In the genomic region with DNA sequence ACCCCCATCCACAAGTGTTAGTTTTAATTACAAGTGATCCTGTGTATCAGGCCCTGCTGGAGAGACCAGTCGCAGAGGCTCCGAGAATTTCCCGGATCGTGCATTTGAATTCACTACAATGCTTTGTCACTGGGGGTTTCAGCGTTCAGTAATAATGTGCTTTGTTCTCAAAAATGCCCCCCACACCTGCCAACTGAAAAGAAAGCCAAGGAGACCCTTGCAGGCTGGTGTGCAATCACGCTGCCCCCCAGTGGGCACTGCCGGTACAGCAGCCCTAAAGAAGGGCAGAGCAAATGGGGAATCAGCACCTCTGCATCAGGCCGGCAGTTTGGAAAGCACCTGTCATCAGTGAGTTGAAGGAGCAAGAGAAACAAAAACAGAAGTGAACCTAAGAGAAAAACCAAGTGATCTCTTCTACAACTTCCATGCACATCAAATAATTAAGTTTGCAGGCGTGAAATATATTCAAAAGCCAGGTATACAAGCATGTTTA, we compare ENCODE assay signal across 8 cellular contexts.
A peak's percentile ranks its signal among the peaks of the same experiment; 100 is the strongest.
DNase-seq lines count a peak whose midpoint lies in the region; ATAC-seq, FAIRE-seq and TF ChIP-seq lines count a peak whose summit lies in the region.

No MANE protein-coding gene starts in this region.

- H3K79me2 ChIP-seq in HepG2 (ENCODE audit: insufficient read depth, low read length) = peaks cover 25% of the 10 kb centered on the region

- no peaks in the 10 kb centered on the region for H3K9me3 ChIP-seq in WERI-Rb-1 (ENCODE audit: severe bottlenecking)
- no peaks in the 10 kb centered on the region for H3K9me3 ChIP-seq in HepG2 (ENCODE audit: low read length)

- H3K4me1 ChIP-seq in HepG2 (ENCODE audit: insufficient read depth, low read length) = peaks cover 17% of the 10 kb centered on the region

- 55% methylated on average over 9 of the region's 9 CpGs for WGBS in HepG2 (ENCODE audit: low lambda C conversion rate)

- no peak overlapping the region for H3K4me3 ChIP-seq in WERI-Rb-1 (ENCODE audit: low read depth, low read length)
- H3K4me3 ChIP-seq in HepG2 (replicated peaks in 1 of 3; ENCODE audit: insufficient read depth in 1 of 3, low read depth in 2 of 3, low read length in 3 of 3) = no peak overlapping the region

- no peak for FAIRE-seq in HepG2 (lab: Jason Lieb, UNC)

- intact Hi-C loops in HepG2 (cut with micrococcal nuclease; ENCODE audit: unreplicated experiment) = loop anchor here (10.0 kb wide), 1 partner anchor 113 kb away; no protein-coding TSS in a partner anchor

- H3K27ac ChIP-seq in WERI-Rb-1 (no peak overlapping the region), HepG2 (ENCODE audit: extremely low read length, insufficient read depth, low read length) (no peak overlapping the region)

- H3K9ac ChIP-seq in HepG2 (ENCODE audit: insufficient read depth, low read depth, low read length) = no peak overlapping the region

- no peak overlapping the region for H3K4me2 ChIP-seq in HepG2 (ENCODE audit: low read depth, low read length)

- TF ChIP-seq POLR2A in HepG2 (IDR thresholded peaks at IDR 0.05; ENCODE audit: insufficient read depth in 1 of 2, low read depth in 2 of 2, low read length in 2 of 2) = no peak

- POLR2A ChIA-PET in HepG2 (lab: Yijun Ruan, JAX) = no interaction called here

- CTCF ChIA-PET in HepG2 (lab: Yijun Ruan, JAX; ENCODE audit: low intra/inter-chr PET ratio, low total read pairs) = interaction anchor here (1.6 kb wide), 1 partner anchor 556 kb away, joined by 3 read pairs; no protein-coding TSS in a partner anchor

- BruUV-seq in HepG2 (replicated peaks; lab: Mats Ljungman, UMichigan) = no TSS peak

- H4K20me1 ChIP-seq in HepG2 (ENCODE audit: insufficient read depth, low read length) = peaks cover 12% of the 10 kb centered on the region; the same call in 1 of the 2 replicates

- DNase-seq in activated gamma-delta T cell treated with Interleukin-2 at 50 U/mL for 16 hours (peak; percentile 58), activated gamma-delta T cell (lab: John Stamatoyannopoulos, UW) (no peak), NCI-H1105 (lab: John Stamatoyannopoulos, UW) (peak; percentile 32), WERI-Rb-1 (peak; percentile 45), HepG2 (ENCODE audit: low spot score) (peak; percentile 16)
- peak; percentile 40 for DNase-seq in central memory CD4-positive, alpha-beta T cell
- DNase-seq in stimulated activated CD4-positive, alpha-beta T cell treated with anti-CD3 and anti-CD28 coated beads, TNF-alpha, amount 100 ng/mL, for 48 hours (ENCODE audit: low read depth in 3 of 3) = peak; percentile 30 to 63 (median 43)

- H2AFZ ChIP-seq in HepG2 (ENCODE audit: low read length) = no peak overlapping the region

- no peak for TF ChIP-seq EP300 in HepG2 (IDR thresholded peaks at IDR 0.05; ENCODE audit: low read depth in 2 of 2, low read length in 2 of 2)
- TF ChIP-seq EP300 in HepG2 (CRISPR knock-in tag; IDR thresholded peaks at IDR 0.05; ENCODE audit: borderline replicate concordance) = no peak

- TF ChIP-seq CTCF in WERI-Rb-1 (IDR thresholded peaks at IDR 0.05; ENCODE audit: low read depth, low read length) (peak; percentile 79), HepG2 (CRISPR knock-in tag; IDR thresholded peaks at IDR 0.05) (peak; percentile 92)

- ATAC-seq in HG02623 (IDR thresholded peaks at IDR 0.05; ENCODE audit: unreplicated experiment) = peak; percentile 89
- ATAC-seq in HepG2 = peak; percentile 70

- H3K36me3 ChIP-seq in WERI-Rb-1 = no peaks in the 10 kb centered on the region
- H3K36me3 ChIP-seq in HepG2 (replicated peaks in 1 of 2; ENCODE audit: control insufficient read depth in 1 of 2, insufficient read depth in 2 of 2, low read length in 2 of 2) = peaks cover 1 to 8% of the 10 kb centered on the region in 2 experiments; a peak in 1 of 5 replicates

- TF ChIP-seq RAD21 in HepG2 (CRISPR knock-in tag; IDR thresholded peaks at IDR 0.05) = peak; percentile 49

- H3K27me3 ChIP-seq in WERI-Rb-1 (ENCODE audit: insufficient read depth, low read depth, severe bottlenecking) (no peaks in the 10 kb centered on the region), HepG2 (ENCODE audit: control insufficient read depth in 1 of 2, insufficient read depth in 2 of 2, low read length in 2 of 2) (no peaks in the 10 kb centered on the region)

- in situ Hi-C loops in HepG2 (cut with HindIII; ENCODE audit: extremely low pct_ligation_motif_present, low pct_unique_long_range_greater_than_20kb) = loop anchor here (25.0 kb wide), 2 partner anchors 500 to 1300 kb away; partner anchors contain the start of gene NRP1

TF ChIP-seq in HepG2, 621 proteins besides CTCF, POLR2A, EP300 and RAD21 (continues in another document):
- TF ChIP-seq ZNF251 (CRISPR knock-in tag; IDR thresholded peaks at IDR 0.05) = no peak
- TF ChIP-seq, protein P1, sequence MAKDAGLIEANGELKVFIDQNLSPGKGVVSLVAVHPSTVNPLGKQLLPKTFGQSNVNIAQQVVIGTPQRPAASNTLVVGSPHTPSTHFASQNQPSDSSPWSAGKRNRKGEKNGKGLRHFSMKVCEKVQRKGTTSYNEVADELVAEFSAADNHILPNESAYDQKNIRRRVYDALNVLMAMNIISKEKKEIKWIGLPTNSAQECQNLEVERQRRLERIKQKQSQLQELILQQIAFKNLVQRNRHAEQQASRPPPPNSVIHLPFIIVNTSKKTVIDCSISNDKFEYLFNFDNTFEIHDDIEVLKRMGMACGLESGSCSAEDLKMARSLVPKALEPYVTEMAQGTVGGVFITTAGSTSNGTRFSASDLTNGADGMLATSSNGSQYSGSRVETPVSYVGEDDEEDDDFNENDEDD (CRISPR knock-in tag; IDR thresholded peaks at IDR 0.05; ENCODE audit: borderline replicate concordance) = no peak
- TF ChIP-seq KDM2A (CRISPR knock-in tag; IDR thresholded peaks at IDR 0.05; ENCODE audit: borderline replicate concordance, low read depth) = 0 out of 2 replicates have a peak, but pooled peaks have one; percentile 22
- no peak for TF ChIP-seq MEIS1 (CRISPR knock-in tag; IDR thresholded peaks at IDR 0.05; ENCODE audit: borderline replicate concordance)
- peak; percentile 63 for TF ChIP-seq XRCC5 (optimal IDR thresholded peaks at IDR 0.05; ENCODE audit: low read length)
- no peak for TF ChIP-seq ZBTB2 (CRISPR knock-in tag; IDR thresholded peaks at IDR 0.05; ENCODE audit: low read depth)
- no peak for TF ChIP-seq ERF (CRISPR knock-in tag; IDR thresholded peaks at IDR 0.05)
- no peak for TF ChIP-seq ZFYVE20 (CRISPR knock-in tag; IDR thresholded peaks at IDR 0.05; ENCODE audit: borderline replicate concordance, low read depth)
- TF ChIP-seq ZNF704 (CRISPR knock-in tag; IDR thresholded peaks at IDR 0.05; ENCODE audit: borderline replicate concordance) = no peak
- TF ChIP-seq ZFP90 (CRISPR knock-in tag; IDR thresholded peaks at IDR 0.05; ENCODE audit: borderline replicate concordance) = no peak
- TF ChIP-seq, protein P2, sequence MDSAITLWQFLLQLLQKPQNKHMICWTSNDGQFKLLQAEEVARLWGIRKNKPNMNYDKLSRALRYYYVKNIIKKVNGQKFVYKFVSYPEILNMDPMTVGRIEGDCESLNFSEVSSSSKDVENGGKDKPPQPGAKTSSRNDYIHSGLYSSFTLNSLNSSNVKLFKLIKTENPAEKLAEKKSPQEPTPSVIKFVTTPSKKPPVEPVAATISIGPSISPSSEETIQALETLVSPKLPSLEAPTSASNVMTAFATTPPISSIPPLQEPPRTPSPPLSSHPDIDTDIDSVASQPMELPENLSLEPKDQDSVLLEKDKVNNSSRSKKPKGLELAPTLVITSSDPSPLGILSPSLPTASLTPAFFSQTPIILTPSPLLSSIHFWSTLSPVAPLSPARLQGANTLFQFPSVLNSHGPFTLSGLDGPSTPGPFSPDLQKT (CRISPR knock-in tag; IDR thresholded peaks at IDR 0.05; ENCODE audit: borderline replicate concordance) = no peak
- TF ChIP-seq ZNF230 (CRISPR knock-in tag; IDR thresholded peaks at IDR 0.05) = no peak
- TF ChIP-seq ZNF501 (CRISPR knock-in tag; IDR thresholded peaks at IDR 0.05) = 0 out of 2 replicates have a peak, but pooled peaks have one; percentile 26
- no peak for TF ChIP-seq ZNF136 (CRISPR knock-in tag; IDR thresholded peaks at IDR 0.05; ENCODE audit: low read depth)
- peak; percentile 24; the same call in 1 of the 2 replicates for TF ChIP-seq FOSL2 (CRISPR knock-in tag; IDR thresholded peaks at IDR 0.05)
- TF ChIP-seq SALL1 (CRISPR knock-in tag; IDR thresholded peaks at IDR 0.05) = 0 out of 2 replicates have a peak, but pooled peaks have one; percentile 39
- 0 out of 2 replicates have a peak, but pooled peaks have one; percentile 28 for TF ChIP-seq ZSCAN25 (CRISPR knock-in tag; IDR thresholded peaks at IDR 0.05)
- no peak for TF ChIP-seq PLRG1 (conservative IDR thresholded peaks at IDR 0.05)
- no peak for TF ChIP-seq ZNF773 (CRISPR knock-in tag; IDR thresholded peaks at IDR 0.05; ENCODE audit: borderline replicate concordance)
